9 cellular contexts compared by ENCODE assay signal in genomic region chr6:70414813-70415212, GRCh38. TPM values are rescaled to one million over a fixed set of nuclear protein-coding genes. Genes with fewer than 3 reads are reported as not detected.
DNase-seq lines count a peak whose midpoint lies in the region; ATAC-seq and TF ChIP-seq lines count a peak whose summit lies in the region.
"Had no signal": no experiment of that assay in that cellular context is flagged by ENCODE, and none has a peak within 500 bp of the region (broad histone marks: within the 10 kb centered on the region; RNA-seq: fewer than 3 reads in every experiment).

No MANE protein-coding gene starts in this region.

- H3K9ac ChIP-seq in KMS-11, result peak overlapping the region; percentile 64; the same call in 1 of the 2 replicates

- no peaks in the 10 kb centered on the region for H3K36me3 ChIP-seq in CD8-positive, alpha-beta T cell (ENCODE audit: insufficient read depth, low read length)
- no peaks in the 10 kb centered on the region for H3K36me3 ChIP-seq in KMS-11 (ENCODE audit: insufficient read depth)

- H3K9me3 Mint-ChIP-seq in CD8-positive, alpha-beta T cell, result no peaks in the 10 kb centered on the region
- H3K9me3 Mint-ChIP-seq in dendritic cell treated with granulocyte-macrophage colony-stimulating factor and Interleukin-4, amounts not matched to agents 40 ng/mL and 50 ng/mL, for 4 days, result no peaks in the 10 kb centered on the region
- H3K9me3 Mint-ChIP-seq in nephron, result no peaks in the 10 kb centered on the region

- H3K4me3 Mint-ChIP-seq in CD8-positive, alpha-beta T cell, result peak overlapping the region; percentile 91
- peak overlapping the region; percentile 97 for H3K4me3 Mint-ChIP-seq in dendritic cell treated with granulocyte-macrophage colony-stimulating factor and Interleukin-4, amounts not matched to agents 40 ng/mL and 50 ng/mL, for 4 days
- H3K4me3 Mint-ChIP-seq in nephron, result peak overlapping the region; percentile 90 to 97 (median 94)

- H3K27me3 ChIP-seq in CD8-positive, alpha-beta T cell (ENCODE audit: insufficient read depth, low read length), result no peaks in the 10 kb centered on the region
- no peaks in the 10 kb centered on the region for H3K27me3 ChIP-seq in KMS-11 (ENCODE audit: insufficient read depth, low read depth)

- CTCF ChIA-PET in CD8-positive, alpha-beta T cell (lab: Charles Lee), result no interaction called here

- H3K27me3 Mint-ChIP-seq in CD8-positive, alpha-beta T cell (ENCODE audit: low read depth), result no peaks in the 10 kb centered on the region
- no peaks in the 10 kb centered on the region for H3K27me3 Mint-ChIP-seq in dendritic cell treated with granulocyte-macrophage colony-stimulating factor and Interleukin-4, amounts not matched to agents 40 ng/mL and 50 ng/mL, for 4 days
- H3K27me3 Mint-ChIP-seq in nephron (ENCODE audit: low read depth), result no peaks in the 10 kb centered on the region

- peaks cover 10% of the 10 kb centered on the region for H3K79me2 ChIP-seq in KMS-11 (ENCODE audit: insufficient read depth, low read depth)

- no peak for TF ChIP-seq CTCF in CD8-positive, alpha-beta T cell (IDR thresholded peaks at IDR 0.05)
- TF ChIP-seq CTCF in KMS-11 (conservative IDR thresholded peaks at IDR 0.05; ENCODE audit: low read depth, low read length), result no peak
- TF ChIP-seq CTCF in nephron (IDR thresholded peaks at IDR 0.05; ENCODE audit: unreplicated experiment in 3 of 3), result no peak

- POLR2A ChIA-PET in CD8-positive, alpha-beta T cell (lab: Charles Lee), result interaction anchor here (0.7 kb wide), 1 partner anchor 560 kb away, joined by 3 read pairs; no protein-coding TSS in a partner anchor

- ATAC-seq in CD8-positive, alpha-beta T cell, result no peak
- no peak for ATAC-seq in GM18907 (IDR thresholded peaks at IDR 0.05; ENCODE audit: unreplicated experiment)
- ATAC-seq in GM21786 (IDR thresholded peaks at IDR 0.05; ENCODE audit: unreplicated experiment), result no peak

- peaks cover 19% of the 10 kb centered on the region for H3K36me3 Mint-ChIP-seq in CD8-positive, alpha-beta T cell
- H3K36me3 Mint-ChIP-seq in dendritic cell treated with granulocyte-macrophage colony-stimulating factor and Interleukin-4, amounts not matched to agents 40 ng/mL and 50 ng/mL, for 4 days (ENCODE audit: low read depth), result peaks cover 38% of the 10 kb centered on the region
- H3K36me3 Mint-ChIP-seq in nephron (ENCODE audit: low read depth), result peaks cover 14% of the 10 kb centered on the region

- no peak overlapping the region for H3K4me3 ChIP-seq in CD8-positive, alpha-beta T cell (ENCODE audit: low read depth, low read length)
- no peak overlapping the region for H3K4me3 ChIP-seq in KMS-11 (IDR thresholded peaks at IDR 0.05; ENCODE audit: insufficient read depth, low read depth, low read length)

- no peaks in the 10 kb centered on the region for H3K9me3 ChIP-seq in CD8-positive, alpha-beta T cell (ENCODE audit: low read length)

- H4K20me1 ChIP-seq in KMS-11 (ENCODE audit: insufficient read depth), result no peaks in the 10 kb centered on the region

- H3K4me1 ChIP-seq in CD8-positive, alpha-beta T cell (ENCODE audit: insufficient read depth, low read length), result peaks cover 8% of the 10 kb centered on the region
- H3K4me1 ChIP-seq in KMS-11 (ENCODE audit: low read depth, poor library complexity, severe bottlenecking), result peaks cover 18% of the 10 kb centered on the region

- H3K4me2 ChIP-seq in KMS-11, result peak overlapping the region; percentile 93

- intact Hi-C loops in CD8-positive, alpha-beta T cell (cut with DNase I, micrococcal nuclease), result loop anchor here (2.0 to 5.0 kb wide), 6 partner anchors 46 to 618 kb away; partner anchors contain the start of genes LMBRD1 (in 1 of the 2), SDHAF4 (in 1 of the 2) and SMAP1 (in 1 of the 2)
- intact Hi-C loops in dendritic cell treated with granulocyte-macrophage colony-stimulating factor and Interleukin-4, amounts not matched to agents 40 ng/mL and 50 ng/mL, for 4 days (cut with micrococcal nuclease), result loop anchor here (2.0 to 10.0 kb wide), 4 partner anchors 150 to 618 kb away; partner anchors contain the start of genes LMBRD1 and SDHAF4

- H3K27ac ChIP-seq in CD8-positive, alpha-beta T cell (ENCODE audit: low read depth, low read length), result no peak overlapping the region
- H3K27ac ChIP-seq in KMS-11, result no peak overlapping the region; the same call in 1 of the 2 replicates

- H3K27ac Mint-ChIP-seq in CD8-positive, alpha-beta T cell, result peak overlapping the region; percentile 3
- H3K27ac Mint-ChIP-seq in dendritic cell treated with granulocyte-macrophage colony-stimulating factor and Interleukin-4, amounts not matched to agents 40 ng/mL and 50 ng/mL, for 4 days, result peak overlapping the region; percentile 32
- peak overlapping the region; percentile 54 to 81 (median 72) for H3K27ac Mint-ChIP-seq in nephron

- peaks cover 24% of the 10 kb centered on the region for H3K4me1 Mint-ChIP-seq in CD8-positive, alpha-beta T cell (ENCODE audit: low read depth)
- H3K4me1 Mint-ChIP-seq in dendritic cell treated with granulocyte-macrophage colony-stimulating factor and Interleukin-4, amounts not matched to agents 40 ng/mL and 50 ng/mL, for 4 days (ENCODE audit: low read depth), result peaks cover 27% of the 10 kb centered on the region
- peaks cover 8% of the 10 kb centered on the region for H3K4me1 Mint-ChIP-seq in nephron

- H2AFZ ChIP-seq in KMS-11 (ENCODE audit: low read depth), result no peak overlapping the region

- DNase-seq in CD8-positive, alpha-beta T cell, result no peak
- no peak for DNase-seq in effector CD8-positive, alpha-beta T cell (lab: John Stamatoyannopoulos, UW)
- DNase-seq in dedifferentiated amniotic fluid mesenchymal stem cell (ENCODE audit: extremely low spot score), result no peak
- DNase-seq: NCI-H1048 had no signal

RNA-seq across cellular contexts. Expression of gene FAM135A, which starts 1.5 kb away (rescaled TPM):
- total RNA-seq in CD8-positive, alpha-beta T cell, result 1 to 10 TPM; 5.8 to 6.5 TPM

Comparison
In these comparisons a context has a peak if more than half of its experiments do, and no peak if none do; other contexts are left out.
1. H3K27ac Mint-ChIP-seq: peak in every context shown above with its lines; median percentile 72 in nephron; 32 in dendritic cell treated with granulocyte-macrophage colony-stimulating factor and Interleukin-4, amounts not matched to agents 40 ng/mL and 50 ng/mL, for 4 days; 3 in CD8-positive, alpha-beta T cell.